Comparison of ENCODE assay signal across 16 cellular contexts in genomic region chr6:24004062-24004461, GRCh38.
DNase-seq lines count a peak whose midpoint lies in the region; ATAC-seq and TF ChIP-seq lines count a peak whose summit lies in the region.
"Had no signal": no experiment of that assay in that cellular context is flagged by ENCODE, and none has a peak within 500 bp of the region (broad histone marks: within the 10 kb centered on the region; RNA-seq: fewer than 3 reads in every experiment).

No MANE protein-coding gene starts in this region.

- ATAC-seq in lower lobe of right lung (no peak), GM21360 (IDR thresholded peaks at IDR 0.05; ENCODE audit: unreplicated experiment) (no peak), HG03439 (IDR thresholded peaks at IDR 0.05; ENCODE audit: unreplicated experiment) (no peak)

- no peaks in the 10 kb centered on the region for H3K36me3 Mint-ChIP-seq in nephron progenitor cell (ENCODE audit: low read depth)

- H3K27me3 Mint-ChIP-seq in nephron progenitor cell (ENCODE audit: low read depth, poor library complexity), result no peaks in the 10 kb centered on the region
- H3K27me3 Mint-ChIP-seq: activated B cell treated with CpG ODN at 0.5 μM for 24 hours, B cell had no signal

- H3K36me3 ChIP-seq in lower lobe of right lung, result no peaks in the 10 kb centered on the region
- H3K36me3 ChIP-seq: tibial nerve had no signal

- H3K4me1 Mint-ChIP-seq in nephron progenitor cell, result peaks cover 4% of the 10 kb centered on the region
- H3K4me1 Mint-ChIP-seq: activated B cell treated with CpG ODN at 0.5 μM for 24 hours, B cell had no signal

- H3K9me3 ChIP-seq in lower lobe of right lung, result no peaks in the 10 kb centered on the region
- H3K9me3 ChIP-seq: tibial nerve had no signal

- H3K27ac ChIP-seq in coronary artery (peak overlapping the region; percentile 21 to 70), lower lobe of right lung (no peak overlapping the region)
- H3K27ac ChIP-seq: tibial nerve had no signal

- no peak overlapping the region for H3K4me3 Mint-ChIP-seq in nephron progenitor cell
- H3K4me3 Mint-ChIP-seq: activated B cell treated with CpG ODN at 0.5 μM for 24 hours; activated naive CD4-positive, alpha-beta T cell treated with anti-CD3 and anti-CD28 coated beads for 36 hours; B cell had no signal

- H3K27me3 ChIP-seq in lower lobe of right lung (ENCODE audit: low read depth), result no peaks in the 10 kb centered on the region
- H3K27me3 ChIP-seq: tibial nerve had no signal

- intact Hi-C loops in lower lobe of right lung (cut with DNase I), result no loop called here

- DNase-seq in AG09319 (ENCODE audit: extremely low read depth, low read depth), result peak; percentile 52
- DNase-seq in HT1080 (ENCODE audit: low read depth), result peak; percentile 1
- DNase-seq in coronary artery (ENCODE audit: low spot score), result no peak
- DNase-seq in non-pigmented ciliary epithelial cell (ENCODE audit: low read depth), result peak; percentile 2
- no peak for DNase-seq in lower lobe of right lung
- DNase-seq in nephron progenitor cell, result no peak
- DNase-seq: activated B cell treated with CpG ODN at 0.5 μM for 24 hours; activated naive CD4-positive, alpha-beta T cell treated with anti-CD3 and anti-CD28 coated beads for 36 hours; MV-4-11; posterior cingulate gyrus; stimulated activated CD4-positive, alpha-beta T cell treated with anti-CD3 and anti-CD28 coated beads, Interleukin-15, amount 100 ng/mL, for 24 hours; SW 1271 had no signal

- H3K27ac Mint-ChIP-seq in nephron progenitor cell, result no peak overlapping the region
- H3K27ac Mint-ChIP-seq: activated B cell treated with CpG ODN at 0.5 μM for 24 hours; activated naive CD4-positive, alpha-beta T cell treated with anti-CD3 and anti-CD28 coated beads for 36 hours; B cell had no signal

- H3K4me3 ChIP-seq in coronary artery (no peak overlapping the region), lower lobe of right lung (no peak overlapping the region)
- H3K4me3 ChIP-seq: tibial nerve had no signal

- TF ChIP-seq CTCF in AG09319 (IDR thresholded peaks at IDR 0.05; ENCODE audit: low read depth, low read length) (no peak), coronary artery (IDR thresholded peaks at IDR 0.05) (no peak), lower lobe of right lung (IDR thresholded peaks at IDR 0.05) (no peak), nephron progenitor cell (IDR thresholded peaks at IDR 0.05) (no peak)

- H3K4me1 ChIP-seq in lower lobe of right lung, result no peaks in the 10 kb centered on the region
- H3K4me1 ChIP-seq: tibial nerve had no signal

- no peaks in the 10 kb centered on the region for H3K9me3 Mint-ChIP-seq in nephron progenitor cell
- H3K9me3 Mint-ChIP-seq: activated B cell treated with CpG ODN at 0.5 μM for 24 hours; activated naive CD4-positive, alpha-beta T cell treated with anti-CD3 and anti-CD28 coated beads for 36 hours had no signal

Comparison
In these comparisons a context has a peak if more than half of its experiments do, and no peak if none do; other contexts are left out.
1. DNase-seq: peak in AG09319 (single experiment), HT1080 (single experiment) and non-pigmented ciliary epithelial cell (single experiment); none in coronary artery (single experiment), lower lobe of right lung (single experiment) and nephron progenitor cell (single experiment).